Comparison of ENCODE assay signal across 1 cellular context in genomic region chr20:2151805-2152727, GRCh38.
TF ChIP-seq lines count a peak whose summit lies in the region.

No MANE protein-coding gene starts in this region.

TF ChIP-seq in K562, 482 proteins besides CTCF, POLR2A, EP300 and RAD21 (continued from another document):
- TF ChIP-seq, protein P1, sequence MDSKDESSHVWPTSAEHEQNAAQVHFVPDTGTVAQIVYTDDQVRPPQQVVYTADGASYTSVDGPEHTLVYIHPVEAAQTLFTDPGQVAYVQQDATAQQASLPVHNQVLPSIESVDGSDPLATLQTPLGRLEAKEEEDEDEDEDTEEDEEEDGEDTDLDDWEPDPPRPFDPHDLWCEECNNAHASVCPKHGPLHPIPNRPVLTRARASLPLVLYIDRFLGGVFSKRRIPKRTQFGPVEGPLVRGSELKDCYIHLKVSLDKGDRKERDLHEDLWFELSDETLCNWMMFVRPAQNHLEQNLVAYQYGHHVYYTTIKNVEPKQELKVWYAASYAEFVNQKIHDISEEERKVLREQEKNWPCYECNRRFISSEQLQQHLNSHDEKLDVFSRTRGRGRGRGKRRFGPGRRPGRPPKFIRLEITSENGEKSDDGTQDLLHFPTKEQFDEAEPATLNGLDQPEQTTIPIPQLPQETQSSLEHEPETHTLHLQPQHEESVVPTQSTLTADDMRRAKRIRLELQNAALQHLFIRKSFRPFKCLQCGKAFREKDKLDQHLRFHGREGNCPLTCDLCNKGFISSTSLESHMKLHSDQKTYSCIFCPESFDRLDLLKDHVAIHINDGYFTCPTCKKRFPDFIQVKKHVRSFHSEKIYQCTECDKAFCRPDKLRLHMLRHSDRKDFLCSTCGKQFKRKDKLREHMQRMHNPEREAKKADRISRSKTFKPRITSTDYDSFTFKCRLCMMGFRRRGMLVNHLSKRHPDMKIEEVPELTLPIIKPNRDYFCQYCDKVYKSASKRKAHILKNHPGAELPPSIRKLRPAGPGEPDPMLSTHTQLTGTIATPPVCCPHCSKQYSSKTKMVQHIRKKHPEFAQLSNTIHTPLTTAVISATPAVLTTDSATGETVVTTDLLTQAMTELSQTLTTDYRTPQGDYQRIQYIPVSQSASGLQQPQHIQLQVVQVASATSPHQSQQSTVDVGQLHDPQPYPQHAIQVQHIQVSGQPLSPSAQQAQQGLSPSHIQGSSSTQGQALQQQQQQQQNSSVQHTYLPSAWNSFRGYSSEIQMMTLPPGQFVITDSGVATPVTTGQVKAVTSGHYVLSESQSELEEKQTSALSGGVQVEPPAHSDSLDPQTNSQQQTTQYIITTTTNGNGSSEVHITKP (IDR thresholded peaks at IDR 0.05; ENCODE audit: partially characterized antibody), result peak; percentile 45
